ENCODE assay signal across 18 cellular contexts in genomic region chr7:78172138-78172887, GRCh38.
DNase-seq lines count a peak whose midpoint lies in the region; ATAC-seq and TF ChIP-seq lines count a peak whose summit lies in the region.
"Had no signal": no experiment of that assay in that cellular context is flagged by ENCODE, and none has a peak within 500 bp of the region (broad histone marks: within the 10 kb centered on the region; RNA-seq: fewer than 3 reads in every experiment).

No MANE protein-coding gene starts in this region.

- H3K4me1 Mint-ChIP-seq in neural crest cell: peaks cover 13% of the 10 kb centered on the region
- H3K4me1 Mint-ChIP-seq: activated naive CD8-positive, alpha-beta T cell treated with anti-CD3 and anti-CD28 coated beads, Interleukin-2, amount 50 U/mL, for 24 hours had no signal

- no peaks in the 10 kb centered on the region for H3K9me3 Mint-ChIP-seq in neural crest cell
- H3K9me3 Mint-ChIP-seq: activated naive CD8-positive, alpha-beta T cell treated with anti-CD3 and anti-CD28 coated beads, Interleukin-2, amount 50 U/mL, for 24 hours; activated T-helper 1 cell treated with anti-CD3 and anti-CD28 coated beads, Interleukin-12 subunit alpha, Interleukin-12 subunit beta, Interleukin-2, Interleukin-4 antibody, amounts not matched to agents 30 ng/mL and 10 ng/mL and 1 ng/mL, durations not matched to agents 14 hours and 24 hours and 36 hours; CD8-positive, alpha-beta T cell had no signal

- H3K27ac Mint-ChIP-seq in neural crest cell (ENCODE audit: unreplicated experiment): peak overlapping the region; percentile 47
- H3K27ac Mint-ChIP-seq: activated CD8-positive, alpha-beta T cell treated with anti-CD3 and anti-CD28 coated beads, Interleukin-2, amount 10 ng/mL, durations not matched to agents 7 days and 5 days; activated naive CD8-positive, alpha-beta T cell treated with anti-CD3 and anti-CD28 coated beads, Interleukin-2, amount 50 U/mL, for 24 hours; activated T-helper 1 cell treated with anti-CD3 and anti-CD28 coated beads, Interleukin-12 subunit alpha, Interleukin-12 subunit beta, Interleukin-2, Interleukin-4 antibody, amounts not matched to agents 30 ng/mL and 10 ng/mL and 1 ng/mL, durations not matched to agents 14 hours and 24 hours and 36 hours; CD8-positive, alpha-beta T cell had no signal

- peak; percentile 13 for DNase-seq in ELF-1 (ENCODE audit: low read depth, low spot score)
- DNase-seq in NCI-H2081 treated with DMSO at 0.1 percent for 48 hours (lab: John Stamatoyannopoulos, UW): peak; percentile 75
- peak; percentile 11 for DNase-seq in cerebellar cortex (ENCODE audit: low spot score)
- DNase-seq in neural crest cell (ENCODE audit: low read depth, low spot score): no peak
- no peak for DNase-seq in posterior vena cava (ENCODE audit: low spot score)
- no peak for DNase-seq in MV-4-11 (lab: John Stamatoyannopoulos, UW)
- DNase-seq: activated CD8-positive, alpha-beta T cell treated with anti-CD3 and anti-CD28 coated beads, Interleukin-2, amount 10 ng/mL, durations not matched to agents 7 days and 5 days; activated naive CD8-positive, alpha-beta T cell treated with anti-CD3 and anti-CD28 coated beads, Interleukin-2, amount 50 U/mL, for 24 hours; CD8-positive, alpha-beta T cell; foreskin keratinocyte; GOT3; left ventricle myocardium inferior; NCI-H187 treated with DMSO at 0.1 percent for 48 hours; stimulated activated CD4-positive, alpha-beta T cell treated with anti-CD3 and anti-CD28 coated beads, Interleukin-15, amount 100 ng/mL, for 24 hours; stimulated activated naive CD4-positive, alpha-beta T cell treated with Interleukin-2 at 50 U/mL for 16 hours had no signal

- H3K36me3 Mint-ChIP-seq in neural crest cell (ENCODE audit: low read depth): no peaks in the 10 kb centered on the region
- H3K36me3 Mint-ChIP-seq: CD8-positive, alpha-beta T cell had no signal

- H3K4me3 Mint-ChIP-seq in neural crest cell: no peak overlapping the region
- H3K4me3 Mint-ChIP-seq: activated CD8-positive, alpha-beta T cell treated with anti-CD3 and anti-CD28 coated beads, Interleukin-2, amount 10 ng/mL, durations not matched to agents 7 days and 5 days; activated naive CD8-positive, alpha-beta T cell treated with anti-CD3 and anti-CD28 coated beads, Interleukin-2, amount 50 U/mL, for 24 hours; activated T-helper 1 cell treated with anti-CD3 and anti-CD28 coated beads, Interleukin-12 subunit alpha, Interleukin-12 subunit beta, Interleukin-2, Interleukin-4 antibody, amounts not matched to agents 30 ng/mL and 10 ng/mL and 1 ng/mL, durations not matched to agents 14 hours and 24 hours and 36 hours; CD8-positive, alpha-beta T cell had no signal

- no peak for TF ChIP-seq CTCF in neural crest cell (conservative IDR thresholded peaks at IDR 0.05)

- ATAC-seq in GM21381 (IDR thresholded peaks at IDR 0.05; ENCODE audit: unreplicated experiment): no peak
- no peak for ATAC-seq in HG02642 (IDR thresholded peaks at IDR 0.05; ENCODE audit: poor library complexity, unreplicated experiment)
- ATAC-seq: activated CD8-positive, alpha-beta T cell treated with anti-CD3 and anti-CD28 coated beads, Interleukin-2, amount 10 ng/mL, durations not matched to agents 7 days and 5 days; activated naive CD8-positive, alpha-beta T cell treated with anti-CD3 and anti-CD28 coated beads, Interleukin-2, amount 50 U/mL, for 24 hours; CD8-positive, alpha-beta T cell; foreskin keratinocyte had no signal

- no peaks in the 10 kb centered on the region for H3K27me3 Mint-ChIP-seq in neural crest cell (ENCODE audit: low read depth)

- intact Hi-C loops in posterior vena cava (cut with DNase I): no loop called here

Comparison
In these comparisons a context has a peak if more than half of its experiments do, and no peak if none do; other contexts are left out.
1. DNase-seq: peak in ELF-1 (single experiment), NCI-H2081 treated with DMSO at 0.1 percent for 48 hours (single experiment) and cerebellar cortex (single experiment); none in neural crest cell (single experiment), posterior vena cava (single experiment) and MV-4-11 (single experiment).